ENCODE assay signal across 25 cellular contexts in the genomic region with DNA sequence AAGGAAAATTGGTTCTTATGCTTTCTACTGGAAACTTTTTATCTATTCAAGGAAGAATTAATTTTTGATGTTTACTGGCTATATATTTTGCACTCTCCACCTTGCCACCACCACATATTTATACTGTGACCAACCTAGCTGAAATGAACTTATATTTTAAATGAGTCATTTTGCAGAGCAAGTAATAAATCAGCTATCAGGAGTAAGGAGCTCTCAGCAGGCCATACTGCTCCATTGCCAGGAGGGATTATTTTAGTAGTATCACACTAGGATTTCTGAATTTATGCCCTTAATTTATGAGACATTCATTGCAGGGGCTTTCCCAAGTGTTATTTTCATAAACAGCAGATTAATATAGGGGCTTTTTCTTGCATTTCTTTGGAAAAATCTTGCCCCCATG.
A peak's percentile ranks its signal among the peaks of the same experiment; 100 is the strongest.
DNase-seq lines count a peak whose midpoint lies in the region; TF ChIP-seq lines count a peak whose summit lies in the region.
"Had no signal": no experiment of that assay in that cellular context is flagged by ENCODE, and none has a peak within 500 bp of the region (broad histone marks: within the 10 kb centered on the region; RNA-seq: fewer than 3 reads in every experiment).

No MANE protein-coding gene starts in this region.

- H3K9ac ChIP-seq in GM23248 (no peak overlapping the region), stomach smooth muscle (ENCODE audit: low read length in 2 of 2) (no peak overlapping the region)
- H3K9ac ChIP-seq: KMS-11 had no signal

- no peak for TF ChIP-seq CTCF in lower leg skin (IDR thresholded peaks at IDR 0.05)

- no peaks in the 10 kb centered on the region for H3K9me3 ChIP-seq in GM23248 (ENCODE audit: low read depth)
- no peaks in the 10 kb centered on the region for H3K9me3 ChIP-seq in stomach smooth muscle (ENCODE audit: control insufficient read depth in 2 of 2, low read length in 2 of 2)
- H3K9me3 ChIP-seq: esophagus squamous epithelium, spleen, testis had no signal

- peak; percentile 51 for DNase-seq in GM23248
- peak; percentile 43 for DNase-seq in RPMI7951 (ENCODE audit: low read depth)
- DNase-seq in glomerular visceral epithelial cell (ENCODE audit: extremely low spot score) = peak; percentile 19
- DNase-seq in lower leg skin (ENCODE audit: low spot score in 2 of 2) = no peak
- no peak for DNase-seq in activated naive CD4-positive, alpha-beta T cell treated with anti-CD3 and anti-CD28 coated beads, Interleukin-2, amount 50 U/mL, for 16 hours
- DNase-seq in germinal center (ENCODE audit: low spot score) = no peak
- DNase-seq: activated CD4-positive, alpha-beta T cell treated with anti-CD3 and anti-CD28 coated beads for 36 hours; activated CD8-positive, alpha-beta memory T cell treated with anti-CD3 and anti-CD28 coated beads for 24 hours; activated naive CD4-positive, alpha-beta T cell; activated T-cell treated with anti-CD3 and anti-CD28 coated beads, Interleukin-2, amount 50 U/mL, for 24 hours; amniotic stem cell; CD4-positive, CD25-positive, alpha-beta regulatory T cell; cortex of kidney; endodermal cell; esophagus squamous epithelium; glutamatergic neuron; NCI-H1048; NCI-H187; NCI-H69; spleen; stimulated activated CD4-positive, alpha-beta T cell treated with anti-CD3 and anti-CD28 coated beads, Interleukin-2, amount 100 ng/mL, for 48 hours; T-helper 17 cell; testis had no signal

- H3K36me3 ChIP-seq in GM23248 (ENCODE audit: low read depth) (no peaks in the 10 kb centered on the region), stomach smooth muscle (ENCODE audit: control insufficient read depth in 2 of 2, insufficient read depth in 2 of 2, low read length in 2 of 2) (no peaks in the 10 kb centered on the region)
- H3K36me3 ChIP-seq: esophagus squamous epithelium, spleen had no signal

- no peak overlapping the region for H3K4me2 ChIP-seq in GM23248 (ENCODE audit: unreplicated experiment)
- H3K4me2 ChIP-seq: KMS-11 had no signal

- intact Hi-C loops in lower leg skin (cut with DNase I; ENCODE audit: low total_unique reads) = no loop called here

- in situ Hi-C loops in GM23248 (cut with MboI) = no loop called here

- no peaks in the 10 kb centered on the region for H3F3A ChIP-seq in GM23248 (ENCODE audit: insufficient read depth)

- no peaks in the 10 kb centered on the region for H3K9me2 ChIP-seq in GM23248 (ENCODE audit: insufficient read depth)

- H3K27ac ChIP-seq in GM23248 (no peak overlapping the region), stomach smooth muscle (ENCODE audit: low read length) (peak overlapping the region; percentile 49)
- H3K27ac ChIP-seq: esophagus squamous epithelium, KMS-11, spleen, testis had no signal

- H3K79me2 ChIP-seq in GM23248 (ENCODE audit: insufficient read depth) = no peaks in the 10 kb centered on the region

- peaks cover 11% of the 10 kb centered on the region for H3K4me1 ChIP-seq in GM23248 (ENCODE audit: insufficient read depth)
- H3K4me1 ChIP-seq in stomach smooth muscle (ENCODE audit: control insufficient read depth, insufficient read depth, low read length) = peaks cover 21% of the 10 kb centered on the region
- H3K4me1 ChIP-seq: esophagus squamous epithelium, spleen had no signal

- H4K20me1 ChIP-seq in GM23248 (ENCODE audit: insufficient read depth) = no peaks in the 10 kb centered on the region

- H3K4me3 ChIP-seq in GM23248 (no peak overlapping the region), stomach smooth muscle (ENCODE audit: low read length in 2 of 2) (no peak overlapping the region), lower leg skin (ENCODE audit: low read depth, poor library complexity, severe bottlenecking) (no peak overlapping the region)
- H3K4me3 ChIP-seq: esophagus squamous epithelium, spleen, testis had no signal

- H3K27me3 ChIP-seq in GM23248 (replicated peaks; ENCODE audit: insufficient read depth) (no peaks in the 10 kb centered on the region), stomach smooth muscle (ENCODE audit: control insufficient read depth in 1 of 2, insufficient read depth in 2 of 2, low read length in 2 of 2) (no peaks in the 10 kb centered on the region)
- H3K27me3 ChIP-seq: esophagus squamous epithelium, testis had no signal

- TF ChIP-seq POLR2A in lower leg skin (IDR thresholded peaks at IDR 0.05) = no peak

- H2AFZ ChIP-seq in GM23248 = no peak overlapping the region

Comparison
In these comparisons a context has a peak if more than half of its experiments do, and no peak if none do; other contexts are left out.
1. DNase-seq: peak in GM23248 (single experiment), RPMI7951 (single experiment) and glomerular visceral epithelial cell (single experiment); none in lower leg skin (0 of 2), activated naive CD4-positive, alpha-beta T cell treated with anti-CD3 and anti-CD28 coated beads, Interleukin-2, amount 50 U/mL, for 16 hours (single experiment) and germinal center (single experiment).